ENCODE assay signal across 16 cellular contexts in the genomic region with DNA sequence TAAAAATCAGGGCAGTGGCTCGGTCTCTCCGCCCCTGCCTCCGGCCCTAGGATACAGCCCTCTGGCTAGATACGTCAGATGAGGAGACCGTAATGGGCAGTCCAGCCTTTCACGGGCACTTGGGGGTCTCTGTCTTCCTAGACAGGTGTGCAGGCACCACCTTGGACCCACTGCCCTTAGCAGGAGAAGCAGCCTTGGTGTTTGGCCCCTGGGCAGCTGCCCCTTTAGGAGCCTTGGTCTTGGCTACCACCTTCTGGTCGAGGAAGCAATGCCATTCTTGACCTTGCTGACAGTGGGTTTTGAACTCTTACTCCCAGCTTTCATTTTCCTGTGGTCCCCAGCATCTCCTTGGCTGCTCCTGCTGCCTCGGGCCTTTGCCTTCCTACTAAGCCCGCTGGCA.
A peak's percentile ranks its signal among the peaks of the same experiment; 100 is the strongest.
DNase-seq lines count a peak whose midpoint lies in the region; ATAC-seq, FAIRE-seq and TF ChIP-seq lines count a peak whose summit lies in the region.
"Had no signal": no experiment of that assay in that cellular context is flagged by ENCODE, and none has a peak within 500 bp of the region (broad histone marks: within the 10 kb centered on the region; RNA-seq: fewer than 3 reads in every experiment).

No MANE protein-coding gene starts in this region.

- peak; percentile 13 for ATAC-seq in stimulated activated memory B cell treated with anti-CD40 and anti-IgM and Interleukin-4, amounts not matched to agents 10 μg/mL and 1 μg/mL and 100 μg/mL, for 72 hours
- no peak for ATAC-seq in activated naive CD8-positive, alpha-beta T cell treated with anti-CD3 and anti-CD28 coated beads, Interleukin-2, amount 50 U/mL, for 24 hours
- no peak for ATAC-seq in GM18909 (IDR thresholded peaks at IDR 0.05; ENCODE audit: poor library complexity, unreplicated experiment)
- ATAC-seq: A549, HCT116 had no signal

- no peak overlapping the region for H2BK12ac ChIP-seq in H1 (ENCODE audit: low read depth, low read length)

- no peak overlapping the region for H2BK5ac ChIP-seq in H1 (ENCODE audit: low read depth, low read length)

- H3K9ac ChIP-seq in H1 (replicated peaks in 1 of 4; ENCODE audit: extremely low read depth in 1 of 4, low read depth in 3 of 4, low read length in 3 of 4) = no peak overlapping the region
- H3K9ac ChIP-seq: GM23248 had no signal

- H3K23me2 ChIP-seq in H1 (ENCODE audit: low read depth, low read length) = no peaks in the 10 kb centered on the region

- TF ChIP-seq EP300 in H1 (IDR thresholded peaks at IDR 0.05; ENCODE audit: borderline replicate concordance in 1 of 2, low read depth in 2 of 2, low read length in 2 of 2) = no peak

- no peaks in the 10 kb centered on the region for H3K36me3 Mint-ChIP-seq in stimulated activated memory B cell treated with anti-CD40 and anti-IgM and Interleukin-4, amounts not matched to agents 10 μg/mL and 1 μg/mL and 100 μg/mL, for 72 hours
- H3K36me3 Mint-ChIP-seq in activated naive CD8-positive, alpha-beta T cell treated with anti-CD3 and anti-CD28 coated beads, Interleukin-2, amount 50 U/mL, for 24 hours (ENCODE audit: low read depth) = no peaks in the 10 kb centered on the region
- H3K36me3 Mint-ChIP-seq: CD4-positive, alpha-beta memory T cell had no signal

- no peak overlapping the region for H4K91ac ChIP-seq in H1 (replicated peaks; ENCODE audit: insufficient read length, low read length)

- no peaks in the 10 kb centered on the region for H3K9me3 Mint-ChIP-seq in stimulated activated memory B cell treated with anti-CD40 and anti-IgM and Interleukin-4, amounts not matched to agents 10 μg/mL and 1 μg/mL and 100 μg/mL, for 72 hours
- H3K9me3 Mint-ChIP-seq in activated naive CD8-positive, alpha-beta T cell treated with anti-CD3 and anti-CD28 coated beads, Interleukin-2, amount 50 U/mL, for 24 hours = no peaks in the 10 kb centered on the region
- H3K9me3 Mint-ChIP-seq: CD4-positive, alpha-beta memory T cell had no signal

- H4K20me1 ChIP-seq in H1 (replicated peaks in 1 of 2; ENCODE audit: control insufficient read depth in 1 of 2, insufficient read depth in 2 of 2, low read length in 2 of 2) = peaks cover 0 to 6% of the 10 kb centered on the region in 2 experiments

- H3K4me3 ChIP-seq in GM12875 (ENCODE audit: low read depth, low read length) (no peak overlapping the region), H7 (ENCODE audit: insufficient read depth, low read depth, low read length) (no peak overlapping the region), H1 (ENCODE audit: extremely low read depth in 1 of 4, insufficient read depth in 2 of 4, low read depth in 3 of 4, low read length in 4 of 4) (no peak overlapping the region)
- H3K4me3 ChIP-seq: A549, GM23248 had no signal

- no peak overlapping the region for H3K23ac ChIP-seq in H1 (ENCODE audit: insufficient read length)

- no peak overlapping the region for H2BK20ac ChIP-seq in H1 (ENCODE audit: low read length)

- no peak for FAIRE-seq in H1 (lab: Jason Lieb, UNC)
- FAIRE-seq: A549, G401.6 had no signal

- POLR2A ChIA-PET in H1 (lab: Charles Lee; ENCODE audit: partially characterized antibody) = interaction anchor here (0.7 kb wide), 1 partner anchor 11 kb away, joined by 3 read pairs; no protein-coding TSS in a partner anchor
- POLR2A ChIA-PET in RWPE1 (lab: Yijun Ruan, JAX; ENCODE audit: low non-redundant PET) = no interaction called here

- no peak overlapping the region for H4K5ac ChIP-seq in H1 (ENCODE audit: insufficient read length, low read depth, low read length)

- peak; percentile 55 to 69 for TF ChIP-seq RAD21 in H1 (IDR thresholded peaks at IDR 0.05 in 1 of 2, conservative IDR thresholded peaks at IDR 0.05 in 1 of 2; ENCODE audit: low read depth in 2 of 2, low read length in 2 of 2)

- no peaks in the 10 kb centered on the region for H3K9me3 ChIP-seq in H1 (ENCODE audit: insufficient read depth in 2 of 2, low read depth in 1 of 2, low read length in 1 of 2)
- H3K9me3 ChIP-seq: A549, BE2C had no signal

- no peak overlapping the region for H3K18ac ChIP-seq in H1 (ENCODE audit: extremely low read depth, low read length)

- H3K4me3 Mint-ChIP-seq in stimulated activated memory B cell treated with anti-CD40 and anti-IgM and Interleukin-4, amounts not matched to agents 10 μg/mL and 1 μg/mL and 100 μg/mL, for 72 hours = no peak overlapping the region
- H3K4me3 Mint-ChIP-seq in activated naive CD8-positive, alpha-beta T cell treated with anti-CD3 and anti-CD28 coated beads, Interleukin-2, amount 50 U/mL, for 24 hours = no peak overlapping the region
- H3K4me3 Mint-ChIP-seq: CD4-positive, alpha-beta memory T cell had no signal

- no peak overlapping the region for H3K4ac ChIP-seq in H1 (replicated peaks; ENCODE audit: insufficient read length, low read depth, low read length)

- H2BK120ac ChIP-seq in H1 (replicated peaks; ENCODE audit: low read depth, low read length) = no peak overlapping the region

- TF ChIP-seq POLR2A in H1 (IDR thresholded peaks at IDR 0.05; ENCODE audit: control extremely low read depth in 1 of 2, low read depth in 2 of 2, low read length in 2 of 2) = no peak

- no peak overlapping the region for H2AFZ ChIP-seq in H1 (ENCODE audit: low read length)
- H2AFZ ChIP-seq: GM23248 had no signal

- TF ChIP-seq CTCF in GM12875 (IDR thresholded peaks at IDR 0.05; ENCODE audit: borderline replicate concordance, insufficient read depth, low read depth, low read length) (0 out of 2 replicates have a peak, but pooled peaks have one; percentile 0), H1 (IDR thresholded peaks at IDR 0.05; ENCODE audit: control extremely low read depth in 1 of 3, insufficient read depth in 1 of 3, low read depth in 1 of 3, low read length in 3 of 3) (peak; percentile 21 to 42 (median 40); a peak in 3 of 4 replicates), RWPE1 (conservative IDR thresholded peaks at IDR 0.05; ENCODE audit: low read depth) (no peak)

- no peak overlapping the region for H4K8ac ChIP-seq in H1 (ENCODE audit: extremely low read depth, insufficient read depth, low read length)

- no peak overlapping the region for H2BK15ac ChIP-seq in H1 (ENCODE audit: low read length)

- no peak overlapping the region for H3K27ac Mint-ChIP-seq in stimulated activated memory B cell treated with anti-CD40 and anti-IgM and Interleukin-4, amounts not matched to agents 10 μg/mL and 1 μg/mL and 100 μg/mL, for 72 hours
- no peak overlapping the region for H3K27ac Mint-ChIP-seq in activated naive CD8-positive, alpha-beta T cell treated with anti-CD3 and anti-CD28 coated beads, Interleukin-2, amount 50 U/mL, for 24 hours
- H3K27ac Mint-ChIP-seq: CD4-positive, alpha-beta memory T cell had no signal

- H3K14ac ChIP-seq in H1 (ENCODE audit: insufficient read length) = no peak overlapping the region

- no peaks in the 10 kb centered on the region; the same call in 1 of the 2 replicates for H3K79me1 ChIP-seq in H1 (ENCODE audit: low read depth, low read length)

- no peaks in the 10 kb centered on the region for H3K4me1 Mint-ChIP-seq in stimulated activated memory B cell treated with anti-CD40 and anti-IgM and Interleukin-4, amounts not matched to agents 10 μg/mL and 1 μg/mL and 100 μg/mL, for 72 hours
- H3K4me1 Mint-ChIP-seq in activated naive CD8-positive, alpha-beta T cell treated with anti-CD3 and anti-CD28 coated beads, Interleukin-2, amount 50 U/mL, for 24 hours = no peaks in the 10 kb centered on the region

- DNase-seq in H7 = peak; percentile 23
- no peak for DNase-seq in H1 (ENCODE audit: low read depth in 1 of 2, low spot score in 2 of 2)
- DNase-seq in RWPE1 (ENCODE audit: low spot score) = no peak
- no peak for DNase-seq in activated naive CD8-positive, alpha-beta T cell treated with anti-CD3 and anti-CD28 coated beads, Interleukin-2, amount 50 U/mL, for 24 hours
- DNase-seq: BE2C; CD4-positive, alpha-beta memory T cell; DMS79; GM23248 had no signal

- H3K36me3 ChIP-seq in H7 (replicated peaks; ENCODE audit: control insufficient read depth, insufficient read depth, low read length) (no peaks in the 10 kb centered on the region), H1 (ENCODE audit: control insufficient read depth in 2 of 4, insufficient read depth in 4 of 4, low read length in 3 of 4) (no peaks in the 10 kb centered on the region)

- CTCF ChIA-PET in H1 (lab: Charles Lee; ENCODE audit: partially characterized antibody) (interaction anchor here (0.8 to 1.5 kb wide), 6 partner anchors 10 to 416 kb away, joined by 3 to 8 read pairs (median 4); no protein-coding TSS in a partner anchor), RWPE1 (lab: Yijun Ruan, JAX) (no interaction called here)

- H3K27ac ChIP-seq in H1 (ENCODE audit: low read depth, low read length) = no peak overlapping the region
- H3K27ac ChIP-seq in RWPE1 = no peak overlapping the region
- H3K27ac ChIP-seq: A549, C4-2B, GM23248, HL-60 had no signal

- H3K4me1 ChIP-seq in H1 (replicated peaks in 1 of 4; ENCODE audit: control insufficient read depth in 3 of 4, insufficient read depth in 4 of 4, low read length in 3 of 4) = peaks cover 0 to 8% (median 3%) of the 10 kb centered on the region in 4 experiments; a peak in 2 of 7 replicates
- H3K4me1 ChIP-seq: A549 had no signal

- H3K56ac ChIP-seq in H1 (replicated peaks; ENCODE audit: insufficient read length, low read depth, low read length) = no peak overlapping the region

- H3K27me3 ChIP-seq in H7 (ENCODE audit: control insufficient read depth, insufficient read depth, low read length) (peaks cover under 1% of the 10 kb centered on the region; the same call in 1 of the 2 replicates), H1 (replicated peaks in 1 of 4; ENCODE audit: control insufficient read depth in 3 of 4, extremely low read depth in 1 of 4, insufficient read depth in 3 of 4, low read length in 3 of 4) (peaks cover 0 to under 1% (median 0%) of the 10 kb centered on the region in 4 experiments; a peak in 1 of 7 replicates)
- H3K27me3 ChIP-seq: BE2C had no signal

- WGBS in H1 (ENCODE audit: extremely low coverage in 1 of 2, insufficient coverage in 1 of 2, insufficient read length in 1 of 2, insufficient replicate concordance in 2 of 2, low coverage in 1 of 2, low lambda C conversion rate in 2 of 2, missing lambda C conversion rate in 1 of 2), 2 experiments = 92% methylated on average over 9 of the region's 9 CpGs; no CpG with 5 or more reads in 1 of the 2 experiments

- 0 out of 4 replicates have a peak, but pooled peaks cover 0 to 4% of the 10 kb centered on the region in 2 experiments for H3K79me2 ChIP-seq in H1 (ENCODE audit: control insufficient read depth in 1 of 2, insufficient read depth in 2 of 2, low read length in 2 of 2)

- H2AK5ac ChIP-seq in H1 (ENCODE audit: low read depth, low read length) = no peak overlapping the region

- peaks cover 10% of the 10 kb centered on the region for H3K27me3 Mint-ChIP-seq in stimulated activated memory B cell treated with anti-CD40 and anti-IgM and Interleukin-4, amounts not matched to agents 10 μg/mL and 1 μg/mL and 100 μg/mL, for 72 hours
- H3K27me3 Mint-ChIP-seq in activated naive CD8-positive, alpha-beta T cell treated with anti-CD3 and anti-CD28 coated beads, Interleukin-2, amount 50 U/mL, for 24 hours = peaks cover 9% of the 10 kb centered on the region

- H3K4me2 ChIP-seq in H1 (ENCODE audit: insufficient read depth in 1 of 2, low read depth in 2 of 2, low read length in 2 of 2) = no peak overlapping the region
- H3K4me2 ChIP-seq: A549 had no signal

TF ChIP-seq in H1, 55 proteins besides CTCF, POLR2A, EP300 and RAD21 (continues in another document):
- TF ChIP-seq CBX8 (IDR thresholded peaks at IDR 0.05; ENCODE audit: borderline replicate concordance, low read depth, low read length) (no peak), RFX5 (IDR thresholded peaks at IDR 0.05; ENCODE audit: borderline replicate concordance, low read depth, low read length) (no peak)
